In the genomic region with DNA sequence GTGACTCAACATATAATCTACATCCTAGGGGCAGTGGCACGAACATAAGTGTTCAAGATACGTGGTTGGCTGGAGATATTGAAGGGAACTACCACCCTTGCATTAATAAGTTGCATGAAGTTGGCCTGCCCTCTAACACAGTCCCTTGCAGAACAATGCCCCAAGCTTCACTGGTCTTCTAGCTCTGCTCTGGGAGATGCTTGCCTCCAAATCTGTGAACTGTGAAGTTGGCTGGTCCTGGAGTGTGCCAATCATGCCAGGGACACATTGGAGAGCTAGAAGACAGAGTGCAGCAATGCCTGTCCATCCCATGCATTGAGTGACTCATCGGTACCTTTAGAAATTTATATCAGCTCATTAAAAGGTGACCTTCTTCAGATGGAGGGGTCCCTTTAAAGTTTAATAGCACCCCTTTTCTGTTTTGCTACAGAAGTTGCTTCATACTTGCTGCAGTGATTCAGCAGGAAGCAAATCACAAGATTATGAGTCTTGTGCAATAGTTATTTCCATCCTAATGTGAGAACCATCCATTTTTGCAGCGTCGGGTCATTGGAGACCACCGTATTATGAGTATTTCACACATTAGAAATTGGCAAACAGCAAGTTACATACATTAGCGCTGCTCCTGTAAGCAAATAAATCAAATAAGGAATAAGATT, we compare ENCODE assay signal across 1 cellular context.
TF ChIP-seq lines count a peak whose summit lies in the region.

No MANE protein-coding gene starts in this region.

TF ChIP-seq in GM23338, 12 proteins besides CTCF, POLR2A, EP300 and RAD21 (continued from another document):
- TF ChIP-seq, protein P1, sequence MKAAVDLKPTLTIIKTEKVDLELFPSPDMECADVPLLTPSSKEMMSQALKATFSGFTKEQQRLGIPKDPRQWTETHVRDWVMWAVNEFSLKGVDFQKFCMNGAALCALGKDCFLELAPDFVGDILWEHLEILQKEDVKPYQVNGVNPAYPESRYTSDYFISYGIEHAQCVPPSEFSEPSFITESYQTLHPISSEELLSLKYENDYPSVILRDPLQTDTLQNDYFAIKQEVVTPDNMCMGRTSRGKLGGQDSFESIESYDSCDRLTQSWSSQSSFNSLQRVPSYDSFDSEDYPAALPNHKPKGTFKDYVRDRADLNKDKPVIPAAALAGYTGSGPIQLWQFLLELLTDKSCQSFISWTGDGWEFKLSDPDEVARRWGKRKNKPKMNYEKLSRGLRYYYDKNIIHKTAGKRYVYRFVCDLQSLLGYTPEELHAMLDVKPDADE (IDR thresholded peaks at IDR 0.05) = no peak
- no peak for TF ChIP-seq ZNF114 (CRISPR knock-in tag; IDR thresholded peaks at IDR 0.05)
